Comparison of ENCODE assay signal across 1 cellular context in genomic region chr15:89400121-89400996, GRCh38.
A peak's percentile ranks its signal among the peaks of the same experiment; 100 is the strongest.
TF ChIP-seq lines count a peak whose summit lies in the region.

No MANE protein-coding gene starts in this region.

TF ChIP-seq in HEK293, 187 proteins besides CTCF, POLR2A, EP300 and RAD21 (continued from another document):
- TF ChIP-seq ZBTB11 (tag by site-specific recombination; conservative IDR thresholded peaks at IDR 0.05; ENCODE audit: low read depth) (no peak; the same call in 1 of the 2 replicates), SP2 (tag by site-specific recombination; IDR thresholded peaks at IDR 0.05) (peak; percentile 58), KLF16 (tag by site-specific recombination; IDR thresholded peaks at IDR 0.05) (0 out of 2 replicates have a peak, but pooled peaks have one; percentile 29), ZNF677 (tag by site-specific recombination; IDR thresholded peaks at IDR 0.05) (peak; percentile 64), ZNF660 (tag by site-specific recombination; IDR thresholded peaks at IDR 0.05) (no peak), ZNF692 (tag by site-specific recombination; IDR thresholded peaks at IDR 0.05) (0 out of 2 replicates have a peak, but pooled peaks have one; percentile 16), SP7 (tag by site-specific recombination; IDR thresholded peaks at IDR 0.05) (peak; percentile 12; the same call in 1 of the 2 replicates), GLIS1 (tag by site-specific recombination; IDR thresholded peaks at IDR 0.05) (peak; percentile 63), ZIC2 (tag by site-specific recombination; IDR thresholded peaks at IDR 0.05) (peak; percentile 46; the same call in 1 of the 2 replicates), KLF8 (tag by site-specific recombination; IDR thresholded peaks at IDR 0.05) (0 out of 2 replicates have a peak, but pooled peaks have one; percentile 8), ZNF398 (tag by site-specific recombination; IDR thresholded peaks at IDR 0.05) (peak; percentile 74), ZNF76 (tag by site-specific recombination; IDR thresholded peaks at IDR 0.05; ENCODE audit: borderline replicate concordance, low read depth) (no peak), ZNF658 (tag by site-specific recombination; IDR thresholded peaks at IDR 0.05) (no peak)
- TF ChIP-seq, protein P1, sequence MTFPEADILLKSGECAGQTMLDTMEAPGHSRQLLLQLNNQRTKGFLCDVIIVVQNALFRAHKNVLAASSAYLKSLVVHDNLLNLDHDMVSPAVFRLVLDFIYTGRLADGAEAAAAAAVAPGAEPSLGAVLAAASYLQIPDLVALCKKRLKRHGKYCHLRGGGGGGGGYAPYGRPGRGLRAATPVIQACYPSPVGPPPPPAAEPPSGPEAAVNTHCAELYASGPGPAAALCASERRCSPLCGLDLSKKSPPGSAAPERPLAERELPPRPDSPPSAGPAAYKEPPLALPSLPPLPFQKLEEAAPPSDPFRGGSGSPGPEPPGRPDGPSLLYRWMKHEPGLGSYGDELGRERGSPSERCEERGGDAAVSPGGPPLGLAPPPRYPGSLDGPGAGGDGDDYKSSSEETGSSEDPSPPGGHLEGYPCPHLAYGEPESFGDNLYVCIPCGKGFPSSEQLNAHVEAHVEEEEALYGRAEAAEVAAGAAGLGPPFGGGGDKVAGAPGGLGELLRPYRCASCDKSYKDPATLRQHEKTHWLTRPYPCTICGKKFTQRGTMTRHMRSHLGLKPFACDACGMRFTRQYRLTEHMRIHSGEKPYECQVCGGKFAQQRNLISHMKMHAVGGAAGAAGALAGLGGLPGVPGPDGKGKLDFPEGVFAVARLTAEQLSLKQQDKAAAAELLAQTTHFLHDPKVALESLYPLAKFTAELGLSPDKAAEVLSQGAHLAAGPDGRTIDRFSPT (tag by site-specific recombination; IDR thresholded peaks at IDR 0.05): peak; percentile 84
- TF ChIP-seq, protein P2, sequence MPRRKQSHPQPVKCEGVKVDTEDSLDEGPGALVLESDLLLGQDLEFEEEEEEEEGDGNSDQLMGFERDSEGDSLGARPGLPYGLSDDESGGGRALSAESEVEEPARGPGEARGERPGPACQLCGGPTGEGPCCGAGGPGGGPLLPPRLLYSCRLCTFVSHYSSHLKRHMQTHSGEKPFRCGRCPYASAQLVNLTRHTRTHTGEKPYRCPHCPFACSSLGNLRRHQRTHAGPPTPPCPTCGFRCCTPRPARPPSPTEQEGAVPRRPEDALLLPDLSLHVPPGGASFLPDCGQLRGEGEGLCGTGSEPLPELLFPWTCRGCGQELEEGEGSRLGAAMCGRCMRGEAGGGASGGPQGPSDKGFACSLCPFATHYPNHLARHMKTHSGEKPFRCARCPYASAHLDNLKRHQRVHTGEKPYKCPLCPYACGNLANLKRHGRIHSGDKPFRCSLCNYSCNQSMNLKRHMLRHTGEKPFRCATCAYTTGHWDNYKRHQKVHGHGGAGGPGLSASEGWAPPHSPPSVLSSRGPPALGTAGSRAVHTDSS (tag by site-specific recombination; IDR thresholded peaks at IDR 0.05): no peak
